Comparison of ENCODE assay signal across 22 cellular contexts in genomic region chr1:246069581-246069980, GRCh38.
"Had no signal": no experiment of that assay in that cellular context is flagged by ENCODE, and none has a peak within 500 bp of the region (broad histone marks: within the 10 kb centered on the region; RNA-seq: fewer than 3 reads in every experiment).

No MANE protein-coding gene starts in this region.

- H3K36me3 ChIP-seq: breast epithelium had no signal

- H3K9me3 ChIP-seq: breast epithelium had no signal

- H3K4me3 ChIP-seq: breast epithelium, PC-9 had no signal

- H2AFZ ChIP-seq: PC-9 had no signal

- H3K4me2 ChIP-seq: PC-9 had no signal

- ATAC-seq: activated CD8-positive, alpha-beta memory T cell treated with anti-CD3 and anti-CD28 coated beads, Interleukin-2, amount 10 ng/mL, durations not matched to agents 7 days and 5 days; activated T-cell treated with anti-CD3 and anti-CD28 coated beads, Interleukin-2, amount 50 U/mL, for 4 hours; activated T-helper 17 cell treated with anti-CD3 and anti-CD28 coated beads, Interleukin-2, amount 50 U/mL, for 72 hours; WTC11 had no signal

- H3K27me3 ChIP-seq: breast epithelium had no signal

- H3K4me1 ChIP-seq: breast epithelium had no signal

- DNase-seq: activated CD4-positive, alpha-beta T cell treated with anti-CD3 and anti-CD28 coated beads for 1 hour; activated CD4-positive, alpha-beta T cell treated with anti-CD3 and anti-CD28 coated beads, Interleukin-2, amount 10 ng/mL, durations not matched to agents 24 days and 14 days; activated CD4-positive, alpha-beta T cell treated with anti-CD3 and anti-CD28 coated beads, Interleukin-2, amount 50 U/mL, for 48 hours; activated CD8-positive, alpha-beta memory T cell treated with anti-CD3 and anti-CD28 coated beads, Interleukin-2, amount 10 ng/mL, durations not matched to agents 7 days and 5 days; activated gamma-delta T cell; activated naive CD4-positive, alpha-beta T cell treated with anti-CD3 and anti-CD28 coated beads, Interleukin-2, amount 10 ng/mL, durations not matched to agents 7 days and 5 days; activated naive CD8-positive, alpha-beta T cell treated with anti-CD3 and anti-CD28 coated beads for 36 hours; activated T-cell treated with anti-CD3 and anti-CD28 coated beads, Interleukin-2, amount 50 U/mL, for 4 hours; anterior cingulate cortex; caudate nucleus; MM.1S; NCI-H1105; NCI-H1436; NCI-H1694 treated with DMSO at 0.1 percent for 48 hours; NCI-H2029 treated with DMSO at 0.1 percent for 48 hours; NCI-H510A treated with DMSO at 0.1 percent for 48 hours; NCI-H69; PC-9; SHP77 treated with DMSO at 0.1 percent for 48 hours had no signal

- H3K27ac ChIP-seq: breast epithelium, PC-9 had no signal
